In genomic region chr19:5038631-5039271, GRCh38 we compare ENCODE assay signal across 1 cellular context.
TF ChIP-seq lines count a peak whose summit lies in the region.

No MANE protein-coding gene starts in this region.

TF ChIP-seq in GM12878, 131 proteins besides CTCF, POLR2A, EP300 and RAD21 (continued from another document):
- TF ChIP-seq E4F1 (IDR thresholded peaks at IDR 0.05; ENCODE audit: borderline replicate concordance, partially characterized antibody) (no peak), HDAC2 (IDR thresholded peaks at IDR 0.05) (no peak), RFX5 (IDR thresholded peaks at IDR 0.05; ENCODE audit: low read depth, low read length) (no peak), SIN3A (IDR thresholded peaks at IDR 0.05; ENCODE audit: low read depth, low read length) (no peak), ZBED1 (IDR thresholded peaks at IDR 0.05; ENCODE audit: borderline replicate concordance) (no peak), ZNF24 (IDR thresholded peaks at IDR 0.05) (no peak), SKIL (IDR thresholded peaks at IDR 0.05; ENCODE audit: low read depth, poor library complexity, severe bottlenecking) (no peak), KLF5 (IDR thresholded peaks at IDR 0.05; ENCODE audit: partially characterized antibody) (no peak)
- TF ChIP-seq, protein P1, sequence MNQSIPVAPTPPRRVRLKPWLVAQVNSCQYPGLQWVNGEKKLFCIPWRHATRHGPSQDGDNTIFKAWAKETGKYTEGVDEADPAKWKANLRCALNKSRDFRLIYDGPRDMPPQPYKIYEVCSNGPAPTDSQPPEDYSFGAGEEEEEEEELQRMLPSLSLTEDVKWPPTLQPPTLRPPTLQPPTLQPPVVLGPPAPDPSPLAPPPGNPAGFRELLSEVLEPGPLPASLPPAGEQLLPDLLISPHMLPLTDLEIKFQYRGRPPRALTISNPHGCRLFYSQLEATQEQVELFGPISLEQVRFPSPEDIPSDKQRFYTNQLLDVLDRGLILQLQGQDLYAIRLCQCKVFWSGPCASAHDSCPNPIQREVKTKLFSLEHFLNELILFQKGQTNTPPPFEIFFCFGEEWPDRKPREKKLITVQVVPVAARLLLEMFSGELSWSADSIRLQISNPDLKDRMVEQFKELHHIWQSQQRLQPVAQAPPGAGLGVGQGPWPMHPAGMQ (IDR thresholded peaks at IDR 0.05; ENCODE audit: borderline replicate concordance) = no peak
